Comparison of ENCODE assay signal across 9 cellular contexts in the genomic region with DNA sequence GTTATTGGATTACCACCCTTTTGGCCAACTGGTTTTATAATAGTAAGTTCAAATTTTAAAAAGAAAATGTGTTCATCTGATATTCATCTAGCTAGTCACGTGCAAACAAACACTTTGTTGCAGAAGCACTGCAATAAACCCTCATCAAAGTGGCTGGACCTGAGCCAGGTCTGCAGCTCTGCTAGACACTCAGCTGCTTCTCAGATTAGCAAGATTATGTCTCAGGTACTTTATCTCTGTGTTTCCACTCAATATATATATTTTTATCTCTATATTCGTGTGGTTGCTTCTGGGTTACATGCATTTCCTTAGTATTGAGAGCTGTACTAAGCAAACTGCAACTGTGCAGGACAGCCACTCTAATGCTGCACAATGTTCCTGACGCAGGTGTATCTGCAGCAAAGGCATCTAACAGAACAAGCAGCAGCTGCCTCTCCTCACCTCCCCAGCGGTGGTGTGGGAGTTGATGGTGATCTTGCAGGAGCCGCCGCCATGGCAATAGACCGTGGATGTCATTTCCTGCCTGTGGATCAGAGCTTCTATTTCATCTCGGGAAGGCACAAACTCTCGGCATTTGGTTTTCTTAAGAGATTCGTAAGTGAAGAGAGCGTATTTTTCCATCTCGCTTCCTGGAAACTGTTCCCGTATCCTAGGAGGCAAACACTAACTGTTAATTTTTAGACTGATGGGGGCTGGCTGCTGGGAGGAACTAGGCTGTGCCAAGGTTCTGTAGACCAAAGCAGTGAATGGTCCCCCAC. TPM values are rescaled to one million over a fixed set of nuclear protein-coding genes. Genes with fewer than 3 reads are reported as not detected.
DNase-seq lines count a peak whose midpoint lies in the region; ATAC-seq lines count a peak whose summit lies in the region.
"Had no signal": no experiment of that assay in that cellular context is flagged by ENCODE, and none has a peak within 500 bp of the region (broad histone marks: within the 10 kb centered on the region; RNA-seq: fewer than 3 reads in every experiment).

No MANE protein-coding gene starts in this region.

- no peaks in the 10 kb centered on the region for H3K9me3 Mint-ChIP-seq in activated naive CD8-positive, alpha-beta T cell (ENCODE audit: low read depth)

- peaks cover 16% of the 10 kb centered on the region for H3K4me1 Mint-ChIP-seq in activated naive CD8-positive, alpha-beta T cell (ENCODE audit: low read depth)

- no peaks in the 10 kb centered on the region for H3K27me3 ChIP-seq in neuronal stem cell (ENCODE audit: control insufficient read depth in 3 of 3, insufficient read depth in 3 of 3, low read depth in 1 of 3, low read length in 3 of 3)

- H3K23ac ChIP-seq in neuronal stem cell (ENCODE audit: low read depth, low read length, poor library complexity), result no peak overlapping the region

- peak overlapping the region; percentile 78 for H4K8ac ChIP-seq in neuronal stem cell (ENCODE audit: low read depth, low read length)

- H4K91ac ChIP-seq in neuronal stem cell (ENCODE audit: low read depth, low read length, poor library complexity), result no peak overlapping the region

- no peak overlapping the region for H3K14ac ChIP-seq in neuronal stem cell (ENCODE audit: low read length)

- no peak overlapping the region for H2BK12ac ChIP-seq in neuronal stem cell (ENCODE audit: low read length)

- H2BK15ac ChIP-seq in neuronal stem cell (ENCODE audit: low read length), result no peak overlapping the region

- peak overlapping the region; percentile 53 for H3K4me3 Mint-ChIP-seq in activated naive CD8-positive, alpha-beta T cell

- no peaks in the 10 kb centered on the region for H3K79me1 ChIP-seq in neuronal stem cell (ENCODE audit: low read depth, low read length)

- no peak overlapping the region for H2BK120ac ChIP-seq in neuronal stem cell (ENCODE audit: low read depth, low read length)

- peaks cover 57 to 95% of the 10 kb centered on the region in 2 donors for H3K36me3 ChIP-seq in neuronal stem cell (replicated peaks in 1 of 2; ENCODE audit: control insufficient read depth in 2 of 2, insufficient read depth in 2 of 2, low read length in 2 of 2)

- no CpG with 5 or more reads among the region's 13 CpGs for WGBS in neuronal stem cell (ENCODE audit: extremely low coverage in 2 of 2, insufficient read length in 2 of 2, insufficient replicate concordance in 1 of 2), 2 donors

- no peak overlapping the region for H3K4me2 ChIP-seq in neuronal stem cell (ENCODE audit: insufficient read depth, low read length, poor library complexity, severe bottlenecking)

- no peaks in the 10 kb centered on the region for H3K4me1 ChIP-seq in neuronal stem cell (ENCODE audit: control insufficient read depth in 2 of 2, insufficient read depth in 1 of 2, low read depth in 1 of 2, low read length in 2 of 2)

- H3K9ac ChIP-seq in neuronal stem cell (ENCODE audit: low read depth, low read length, poor library complexity), result no peak overlapping the region

- no peak overlapping the region for H3K27ac ChIP-seq in neuronal stem cell (replicated peaks; ENCODE audit: low read length)

- no peak overlapping the region for H2BK5ac ChIP-seq in neuronal stem cell (ENCODE audit: low read length)

- peak overlapping the region; percentile 26 for H3K4me3 ChIP-seq in Jurkat, Clone E6-1 (ENCODE audit: low read length)
- no peak overlapping the region for H3K4me3 ChIP-seq in neuronal stem cell (ENCODE audit: low read length in 2 of 2)

- no peak overlapping the region for H3K27ac Mint-ChIP-seq in activated naive CD8-positive, alpha-beta T cell

- DNase-seq in Jurkat, Clone E6-1 (ENCODE audit: low read depth, low spot score), result peak; percentile 80
- peak; percentile 97 for DNase-seq in NCI-H510A treated with DMSO at 0.1 percent for 48 hours (lab: John Stamatoyannopoulos, UW)
- DNase-seq in neuronal stem cell (ENCODE audit: low spot score), result no peak
- DNase-seq in OCI-M2 (lab: John Stamatoyannopoulos, UW; ENCODE audit: unreplicated experiment), result no peak
- DNase-seq in NCI-H2227 (lab: John Stamatoyannopoulos, UW; ENCODE audit: unreplicated experiment), result no peak
- DNase-seq: RPMI8226 had no signal

- H3K36me3 Mint-ChIP-seq in activated naive CD8-positive, alpha-beta T cell, result no peaks in the 10 kb centered on the region

- ATAC-seq in HG03565 (IDR thresholded peaks at IDR 0.05; ENCODE audit: unreplicated experiment) (no peak), GM21723 (IDR thresholded peaks at IDR 0.05; ENCODE audit: unreplicated experiment) (no peak)

- no peak overlapping the region for H3K4ac ChIP-seq in neuronal stem cell (ENCODE audit: low read length)

- H3K18ac ChIP-seq in neuronal stem cell (ENCODE audit: low read length), result no peak overlapping the region

- H3K27me3 Mint-ChIP-seq in activated naive CD8-positive, alpha-beta T cell, result no peaks in the 10 kb centered on the region

- no peak overlapping the region for H2AK5ac ChIP-seq in neuronal stem cell (ENCODE audit: low read depth, low read length)

- H3K9me3 ChIP-seq in neuronal stem cell (replicated peaks in 1 of 2; ENCODE audit: control insufficient read depth in 2 of 2, insufficient read depth in 1 of 2, low read depth in 1 of 2, low read length in 2 of 2), result no peaks in the 10 kb centered on the region

- no peak overlapping the region for H2AFZ ChIP-seq in neuronal stem cell (ENCODE audit: low read length)

RNA-seq across cellular contexts. Expression of gene RETREG1, which starts 56.6 kb away (rescaled TPM):
- polyA plus RNA-seq in Jurkat, Clone E6-1 (2012; ENCODE audit: insufficient read depth, insufficient read length), result 25.9 TPM
- polyA plus RNA-seq in neuronal stem cell (2013, experiment 1 of 2), result 1.6 TPM
- 1.9 TPM for polyA plus RNA-seq in neuronal stem cell (2013, experiment 2 of 2)

Comparison
In these comparisons a context has a peak if more than half of its experiments do, and no peak if none do; other contexts are left out.
1. DNase-seq: peak in Jurkat, Clone E6-1 (single experiment) and NCI-H510A treated with DMSO at 0.1 percent for 48 hours (single experiment); none in neuronal stem cell (single experiment), OCI-M2 (single experiment) and NCI-H2227 (single experiment).